8 cellular contexts compared by ENCODE assay signal in the genomic region with DNA sequence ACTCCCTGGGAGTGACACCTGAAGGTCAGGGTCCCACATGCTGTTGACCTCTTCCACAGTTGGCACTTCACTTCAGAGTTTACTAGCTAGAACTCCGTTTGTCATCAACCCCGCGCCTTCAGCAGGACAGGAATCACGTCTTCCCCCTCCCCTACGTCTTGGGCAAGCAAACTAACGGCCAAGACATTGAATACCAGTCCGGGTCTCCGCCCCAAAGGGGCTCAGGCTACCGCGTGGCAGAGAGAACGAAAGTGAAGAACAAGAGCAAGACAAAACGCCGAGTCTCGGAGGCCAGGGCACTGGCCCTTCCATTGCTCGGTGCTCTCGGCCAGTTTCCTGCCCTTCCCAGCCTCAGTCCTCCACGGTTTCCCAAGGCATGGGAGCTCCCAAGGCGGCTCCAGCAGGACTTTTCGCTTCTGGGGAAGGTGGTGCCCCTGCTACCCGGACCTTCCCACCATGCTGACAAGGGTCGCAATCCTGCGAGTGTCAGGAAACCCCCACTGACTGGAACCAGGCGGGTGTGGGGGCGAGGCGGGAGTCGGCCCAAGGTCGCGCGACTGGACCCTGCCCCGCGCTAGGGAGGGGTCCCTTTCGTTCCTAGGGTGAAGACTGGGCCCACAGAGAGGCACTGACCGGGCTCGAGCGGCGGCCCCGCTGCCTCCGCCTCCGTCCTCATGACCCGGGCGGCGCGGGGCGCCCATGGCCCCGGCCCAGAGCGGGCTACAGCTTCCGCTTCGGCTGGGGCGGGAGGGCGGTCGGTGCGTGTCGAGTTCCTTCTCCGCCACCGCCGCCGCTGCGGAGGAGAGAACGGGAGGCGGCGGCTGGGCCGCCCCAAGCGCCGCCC. TPM values are rescaled to one million over a fixed set of nuclear protein-coding genes. Genes with fewer than 3 reads are reported as not detected.
DNase-seq lines count a peak whose midpoint lies in the region; ATAC-seq, FAIRE-seq and TF ChIP-seq lines count a peak whose summit lies in the region.

Gene GUCD1 (minus strand): TSS at position 823 of the 844 bp plus-strand sequence. CDS start 147 bp downstream, at position 676.

- H3K36me3 ChIP-seq in HEK293 (ENCODE audit: control insufficient read depth in 2 of 2, insufficient read depth in 1 of 2, low read length in 2 of 2): peaks cover 17 to 59% of the 10 kb centered on the region in 2 experiments
- H3K36me3 ChIP-seq in SJCRH30: peaks cover 21% of the 10 kb centered on the region
- peaks cover 8% of the 10 kb centered on the region in 2 experiments for H3K36me3 ChIP-seq in GM12878 (ENCODE audit: control insufficient read depth in 2 of 2, insufficient read depth in 2 of 2, low read length in 1 of 2)
- peaks cover 28% of the 10 kb centered on the region for H3K36me3 ChIP-seq in iPS-18a (ENCODE audit: control insufficient read depth, low read depth, low read length)
- peaks cover 11 to 24% (median 12%) of the 10 kb centered on the region in 3 donors for H3K36me3 ChIP-seq in skeletal muscle tissue (ENCODE audit: control insufficient read depth in 3 of 3, insufficient read depth in 3 of 3, low read length in 3 of 3)

- peaks cover 83% of the 10 kb centered on the region for H3K79me2 ChIP-seq in GM12878 (ENCODE audit: control insufficient read depth, insufficient read depth, low read length)

- TF ChIP-seq RAD21 in GM12878 (IDR thresholded peaks at IDR 0.05; ENCODE audit: insufficient read depth, low read depth, low read length): no peak

- ATAC-seq in GM12878: peak; percentile 21

- POLR2A ChIA-PET in HEK293 (lab: Yijun Ruan, JAX): interaction anchor here (0.5 to 4.0 kb wide), 32 partner anchors 9 to 1375 kb away, joined by 3 to 33 read pairs (median 4); partner anchors contain the start of genes CABIN1, LRRC75B, MIF and SGSM1
- POLR2A ChIA-PET in GM12878 (lab: Charles Lee): interaction anchor here (1.0 to 2.5 kb wide), 6 partner anchors 10 to 127 kb away, joined by 3 to 42 read pairs (median 4); partner anchors contain the start of gene ADORA2A

- no TSS peak for BruUV-seq in GM12878 (replicated peaks; lab: Mats Ljungman, UMichigan)

- SMC1A ChIA-PET in GM12878 (lab: Charles Lee; ENCODE audit: uncharacterized antibody, unreplicated experiment): interaction anchor here (1.1 to 1.9 kb wide), 3 partner anchors 10 to 156 kb away, joined by 4 to 7 read pairs (median 4); no protein-coding TSS in a partner anchor

- CTCF ChIA-PET in HEK293 (lab: Yijun Ruan, JAX) (interaction anchor here (0.9 to 1.4 kb wide), 2 partner anchors 10 to 145 kb away, joined by 3 read pairs; no protein-coding TSS in a partner anchor), GM12878 (lab: Yijun Ruan, JAX) (interaction anchor here (0.5 to 0.7 kb wide), 3 partner anchors 14 to 147 kb away, joined by 3 read pairs; no protein-coding TSS in a partner anchor)

- H2AFZ ChIP-seq in GM12878 (ENCODE audit: control insufficient read depth, low read depth, low read length): peak within 1 kb of the TSS; percentile 93

- no peaks in the 10 kb centered on the region; the same call in 1 of the 2 replicates for H4K20me1 ChIP-seq in GM12878 (ENCODE audit: control insufficient read depth, insufficient read depth)

- H3K27me3 ChIP-seq in SJCRH30 (no peaks in the 10 kb centered on the region), GM12878 (replicated peaks in 1 of 2; ENCODE audit: control insufficient read depth in 2 of 2, insufficient read depth in 2 of 2, low read length in 1 of 2) (no peaks in the 10 kb centered on the region), iPS-18a (ENCODE audit: control insufficient read depth, insufficient read depth, low read length) (no peaks in the 10 kb centered on the region), skeletal muscle tissue (ENCODE audit: control insufficient read depth in 3 of 3, insufficient read depth in 3 of 3, low read length in 3 of 3) (no peaks in the 10 kb centered on the region)

- TF ChIP-seq CTCF in HEK293 (tag by site-specific recombination; IDR thresholded peaks at IDR 0.05) (no peak), GM12878 (IDR thresholded peaks at IDR 0.05 in 2 of 3, conservative IDR thresholded peaks at IDR 0.05 in 1 of 3; ENCODE audit: control insufficient read depth in 2 of 3, extremely low read depth in 1 of 3, insufficient read depth in 1 of 3, low read depth in 3 of 3, low read length in 3 of 3) (no peak)

- under 1% methylated on average over 45 of the region's 64 CpGs for WGBS in GM12878 (ENCODE audit: insufficient coverage, insufficient replicate concordance, low lambda C conversion rate, missing lambda C conversion rate)

- in situ Hi-C loops in GM12878 (cut with MboI): no loop called here

- RAD21 ChIA-PET in GM12878 (lab: Charles Lee; ENCODE audit: unreplicated experiment): interaction anchor here (0.9 to 2.1 kb wide), 7 partner anchors 11 to 155 kb away, joined by 3 to 7 read pairs (median 3); partner anchors contain the start of gene ADORA2A

- intact Hi-C loops in GM12878 (cut with micrococcal nuclease; ENCODE audit: unreplicated experiment): loop anchor here (1.0 kb wide), 1 partner anchor 120 kb away; no protein-coding TSS in a partner anchor

- H3K4me3 ChIP-seq in GM08714 (ENCODE audit: low read length) (peak within 1 kb of the TSS; percentile 89), HEK293 (ENCODE audit: low read depth, low read length) (peak within 1 kb of the TSS; percentile 93), SJCRH30 (peak within 1 kb of the TSS; percentile 92), GM12878 (peak within 1 kb of the TSS; percentile 99), iPS-18a (ENCODE audit: low read length) (peak within 1 kb of the TSS; percentile 93), skeletal muscle tissue (ENCODE audit: low read length in 3 of 3) (peak within 1 kb of the TSS; percentile 98 to 99 (median 99))

- no peak for FAIRE-seq in GM12878 (lab: Jason Lieb, UNC)

- TF ChIP-seq EP300 in GM12878 (IDR thresholded peaks at IDR 0.05; ENCODE audit: borderline replicate concordance in 1 of 2, control insufficient read depth in 1 of 2, low read depth in 2 of 2, low read length in 2 of 2): no peak

- H3K9me3 ChIP-seq in HEK293 (ENCODE audit: control insufficient read depth, insufficient read depth, low read depth, low read length) (no peaks in the 10 kb centered on the region), SJCRH30 (replicated peaks) (no peaks in the 10 kb centered on the region), GM12878 (replicated peaks; ENCODE audit: control insufficient read depth, insufficient read depth, low read length) (no peaks in the 10 kb centered on the region), iPS-18a (ENCODE audit: control insufficient read depth, low read depth, low read length) (no peaks in the 10 kb centered on the region), skeletal muscle tissue (ENCODE audit: control insufficient read depth in 3 of 3, low read length in 3 of 3) (no peaks in the 10 kb centered on the region)

- H3K27ac ChIP-seq in HEK293 (ENCODE audit: extremely low read depth, low read depth, low read length): peak within 1 kb of the TSS; percentile 96
- H3K27ac ChIP-seq in SJCRH30: peak within 1 kb of the TSS; percentile 98
- peak within 1 kb of the TSS; percentile 99 for H3K27ac ChIP-seq in GM12878 (ENCODE audit: control insufficient read depth, insufficient read depth)
- H3K27ac ChIP-seq in iPS-18a (ENCODE audit: low read length): peak within 1 kb of the TSS; percentile 92
- H3K27ac ChIP-seq in skeletal muscle tissue (ENCODE audit: low read depth, low read length): peak within 1 kb of the TSS; percentile 99

- DNase-seq in SJCRH30 (peak; percentile 26 to 52), GM12878 (ENCODE audit: low read depth, low spot score) (no peak), NCI-H526 treated with DMSO at 0.1 percent for 48 hours (lab: John Stamatoyannopoulos, UW) (no peak), iPS-NIHi11 (ENCODE audit: low spot score) (no peak)

- H3K4me2 ChIP-seq in GM12878 (ENCODE audit: control insufficient read depth, insufficient read depth): peak within 1 kb of the TSS; percentile 94

- peak; percentile 82 for TF ChIP-seq POLR2A in GM12878 (IDR thresholded peaks at IDR 0.05; ENCODE audit: low read depth, low read length)

- H3K9ac ChIP-seq in GM12878 (ENCODE audit: control insufficient read depth, insufficient read depth, low read length) (peak within 1 kb of the TSS; percentile 99), iPS-18a (ENCODE audit: low read length) (peak within 1 kb of the TSS; percentile 97), skeletal muscle tissue (ENCODE audit: low read depth in 1 of 3, low read length in 3 of 3) (peak within 1 kb of the TSS; percentile 98 to 99 (median 99))

- H3K4me1 ChIP-seq in HEK293 (ENCODE audit: control insufficient read depth, insufficient read depth, low read length) (peaks cover 8% of the 10 kb centered on the region), SJCRH30 (peaks cover 16% of the 10 kb centered on the region), GM12878 (ENCODE audit: control insufficient read depth, insufficient read depth, low read length) (peaks cover 14% of the 10 kb centered on the region), iPS-18a (ENCODE audit: control insufficient read depth, low read depth, low read length) (peaks cover 13% of the 10 kb centered on the region), skeletal muscle tissue (ENCODE audit: control insufficient read depth in 3 of 3, insufficient read depth in 3 of 3, low read length in 3 of 3) (peaks cover 59 to 83% (median 68%) of the 10 kb centered on the region in 3 donors)

TF ChIP-seq in HEK293, 187 proteins besides CTCF, POLR2A, EP300 and RAD21 (continues in another document):
- TF ChIP-seq ZFHX2 (tag by site-specific recombination; conservative IDR thresholded peaks at IDR 0.05): peak; percentile 42

RNA-seq across cellular contexts. Expression of gene GUCD1, which starts in this region (rescaled TPM):
- 68.4 and 81.0 TPM in 2 replicates for total RNA-seq in SJCRH30 (2014; rRNA removed; shearing (Covaris generic))
- total RNA-seq in GM12878 (2013; cell fraction: nucleolus; rRNA removed): 33.2 and 34.3 TPM in 2 replicates
- total RNA-seq in GM12878 (2014; rRNA removed) (170 and 177 TPM in 2 replicates), GM12878 (2014; rRNA removed; fragmentation: Illumina TruSeq; extraction: Trizol) (81.7 and 82.2 TPM in 2 replicates), GM12878 (2021) (126 and 127 TPM in 2 replicates), skeletal muscle tissue (64.7 TPM)
- polyA plus RNA-seq in GM12878 (2011; ENCODE audit: low read depth): 65.3 TPM
- polyA plus RNA-seq in GM12878 (2011; rRNA removed) (57.4 and 87.1 TPM in 2 replicates), GM12878 (2014; fragmentation: Illumina TruSeq; extraction: Trizol) (65.0 and 89.3 TPM in 2 replicates), GM12878 (2014; fragmentation: Nextera tagmentation; extraction: Ambion mirVana) (10 to 100 TPM; 57.8 to 96.9 TPM), GM12878 (2014; rRNA removed) (136 and 145 TPM in 2 replicates), GM12878 (2016; fragmentation: Nextera tagmentation; extraction: Ambion mirVana) (10 to 100 TPM; 56.0 to 71.2 TPM)
- polyA plus RNA-seq in GM12878 (2011; cell fraction: cytosol; rRNA removed): 128 and 167 TPM in 2 replicates
- 69.8 and 82.1 TPM in 2 replicates for polyA plus RNA-seq in GM12878 (2011; cell fraction: nucleus; rRNA removed)
- 80.9 and 87.1 TPM in 2 replicates for polyA plus RNA-seq in GM12878 (2012)
- 126 and 176 TPM in 2 replicates for polyA minus RNA-seq in GM12878 (2011; rRNA and poly(A)+ RNA removed)
- polyA minus RNA-seq in GM12878 (2011; cell fraction: cytosol; rRNA and poly(A)+ RNA removed): 67.6 and 74.1 TPM in 2 replicates
- polyA minus RNA-seq in GM12878 (2011; cell fraction: nucleus; rRNA and poly(A)+ RNA removed): 20.8 and 41.9 TPM in 2 replicates

Comparison
In these comparisons a context has a peak if more than half of its experiments do, and no peak if none do; other contexts are left out.
1. DNase-seq: peak in SJCRH30 (2 of 2); none in GM12878 (single experiment), NCI-H526 treated with DMSO at 0.1 percent for 48 hours (single experiment) and iPS-NIHi11 (single experiment).
2. Peak in every context shown above with its lines, with median percentiles within 50 percentile points of each other: H3K4me3 ChIP-seq, H3K27ac ChIP-seq and H3K9ac ChIP-seq.